In genomic region chr3:60079076-60079475, GRCh38 we compare ENCODE assay signal across 14 cellular contexts.
DNase-seq lines count a peak whose midpoint lies in the region; ATAC-seq, FAIRE-seq and TF ChIP-seq lines count a peak whose summit lies in the region.
"Had no signal": no experiment of that assay in that cellular context is flagged by ENCODE, and none has a peak within 500 bp of the region (broad histone marks: within the 10 kb centered on the region; RNA-seq: fewer than 3 reads in every experiment).

No MANE protein-coding gene starts in this region.

- H3K36me3 Mint-ChIP-seq in T-helper 1 cell treated with Interleukin-12 subunit alpha and Interleukin-12 subunit beta and Interleukin-4 antibody, amounts not matched to agents 30 μg/mL and 1 μg/mL, for 36 hours (ENCODE audit: low read depth) = peaks cover 17% of the 10 kb centered on the region
- H3K36me3 Mint-ChIP-seq in activated T-helper 17 cell treated with anti-CD3 and anti-CD28 coated beads, Interleukin-2, amount 50 U/mL, for 72 hours (ENCODE audit: low read depth) = no peaks in the 10 kb centered on the region
- H3K36me3 Mint-ChIP-seq: brain, memory B cell had no signal

- ATAC-seq in activated T-helper 17 cell treated with anti-CD3 and anti-CD28 coated beads, Interleukin-2, amount 50 U/mL, for 72 hours (replicated peaks) = peak; percentile 38
- ATAC-seq in HG02571 (IDR thresholded peaks at IDR 0.05; ENCODE audit: unreplicated experiment) = no peak

- H3K9me3 Mint-ChIP-seq in T-helper 1 cell treated with Interleukin-12 subunit alpha and Interleukin-12 subunit beta and Interleukin-4 antibody, amounts not matched to agents 30 μg/mL and 1 μg/mL, for 36 hours = peaks cover 16% of the 10 kb centered on the region
- H3K9me3 Mint-ChIP-seq in activated T-helper 17 cell treated with anti-CD3 and anti-CD28 coated beads, Interleukin-2, amount 50 U/mL, for 72 hours = no peaks in the 10 kb centered on the region

- CTCF ChIA-PET in GM10248 (lab: Yijun Ruan, JAX) = interaction anchor here (0.9 kb wide), 1 partner anchor 14 kb away, joined by 3 read pairs; no protein-coding TSS in a partner anchor

- peaks cover 61% of the 10 kb centered on the region for H3K4me1 Mint-ChIP-seq in T-helper 1 cell treated with Interleukin-12 subunit alpha and Interleukin-12 subunit beta and Interleukin-4 antibody, amounts not matched to agents 30 μg/mL and 1 μg/mL, for 36 hours (ENCODE audit: low read depth)
- H3K4me1 Mint-ChIP-seq in activated T-helper 17 cell treated with anti-CD3 and anti-CD28 coated beads, Interleukin-2, amount 50 U/mL, for 72 hours = peaks cover 26% of the 10 kb centered on the region

- H3K27ac ChIP-seq in small intestine (ENCODE audit: low read depth in 1 of 2, low read length in 1 of 2) = no peak overlapping the region
- H3K27ac ChIP-seq: vagina had no signal

- no peak for FAIRE-seq in RCC 7860 (lab: Jason Lieb, UNC)
- no peak for FAIRE-seq in small intestine (lab: Jason Lieb, UNC)

- H3K36me3 ChIP-seq in small intestine (ENCODE audit: control insufficient read depth in 2 of 2, insufficient read depth in 2 of 2, low read length in 2 of 2) = no peaks in the 10 kb centered on the region
- H3K36me3 ChIP-seq: BE2C, MG63, vagina had no signal

- H3K4me3 ChIP-seq in small intestine (ENCODE audit: low read depth in 1 of 2, low read length in 2 of 2) = no peak overlapping the region
- H3K4me3 ChIP-seq: MG63, vagina had no signal

- DNase-seq in GM10248 (ENCODE audit: extremely low spot score) (peak; percentile 8), RCC 7860 (ENCODE audit: low spot score) (no peak), ecto neural progenitor cell (ENCODE audit: low spot score) (no peak), small intestine (no peak)
- DNase-seq in stimulated activated CD4-positive, alpha-beta T cell treated with anti-CD3 and anti-CD28 coated beads, Interleukin-12 subunit alpha, Interleukin-12 subunit beta, amount 100 ng/mL, for 4 hours = peak; percentile 16
- DNase-seq: BE2C, MG63, NCI-H2227 treated with DMSO at 0.1 percent for 48 hours had no signal

- peaks cover 0 to 4% of the 10 kb centered on the region in 2 donors for H3K4me1 ChIP-seq in small intestine (ENCODE audit: control insufficient read depth in 2 of 2, insufficient read depth in 1 of 2, low read depth in 1 of 2, low read length in 1 of 2)
- H3K4me1 ChIP-seq: BE2C, vagina had no signal

- H3K4me3 Mint-ChIP-seq in T-helper 1 cell treated with Interleukin-12 subunit alpha and Interleukin-12 subunit beta and Interleukin-4 antibody, amounts not matched to agents 30 μg/mL and 1 μg/mL, for 36 hours = peak overlapping the region; percentile 84
- peak overlapping the region; percentile 37 for H3K4me3 Mint-ChIP-seq in activated T-helper 17 cell treated with anti-CD3 and anti-CD28 coated beads, Interleukin-2, amount 50 U/mL, for 72 hours
- H3K4me3 Mint-ChIP-seq: brain, memory B cell had no signal

- H3K27ac Mint-ChIP-seq in T-helper 1 cell treated with Interleukin-12 subunit alpha and Interleukin-12 subunit beta and Interleukin-4 antibody, amounts not matched to agents 30 μg/mL and 1 μg/mL, for 36 hours = peak overlapping the region; percentile 90
- H3K27ac Mint-ChIP-seq in activated T-helper 17 cell treated with anti-CD3 and anti-CD28 coated beads, Interleukin-2, amount 50 U/mL, for 72 hours = peak overlapping the region; percentile 24
- H3K27ac Mint-ChIP-seq: memory B cell had no signal

- POLR2A ChIA-PET in GM10248 (lab: Yijun Ruan, JAX) = no interaction called here

- no peaks in the 10 kb centered on the region for H3K9me3 ChIP-seq in small intestine (ENCODE audit: control insufficient read depth, low read depth)
- H3K9me3 ChIP-seq: BE2C, MG63, vagina had no signal

- TF ChIP-seq CTCF in GM10248 (IDR thresholded peaks at IDR 0.05; ENCODE audit: control extremely low read depth, extremely low read depth, low read depth, missing control alignments) = peak; percentile 12

- no peaks in the 10 kb centered on the region for H3K27me3 Mint-ChIP-seq in T-helper 1 cell treated with Interleukin-12 subunit alpha and Interleukin-12 subunit beta and Interleukin-4 antibody, amounts not matched to agents 30 μg/mL and 1 μg/mL, for 36 hours (ENCODE audit: low read depth)
- H3K27me3 Mint-ChIP-seq in activated T-helper 17 cell treated with anti-CD3 and anti-CD28 coated beads, Interleukin-2, amount 50 U/mL, for 72 hours = peaks cover 4% of the 10 kb centered on the region
- H3K27me3 Mint-ChIP-seq: memory B cell had no signal

- no peaks in the 10 kb centered on the region for H3K27me3 ChIP-seq in small intestine (ENCODE audit: control insufficient read depth in 2 of 2, insufficient read depth in 2 of 2, low read length in 2 of 2)
- H3K27me3 ChIP-seq: BE2C, MG63, vagina had no signal

- 62 to 77% (median 76%) methylated on average over 5 of the region's 5 CpGs for WGBS in small intestine, 3 donors

Comparison
In these comparisons a context has a peak if more than half of its experiments do, and no peak if none do; other contexts are left out.
1. DNase-seq: peak in GM10248 (single experiment) and stimulated activated CD4-positive, alpha-beta T cell treated with anti-CD3 and anti-CD28 coated beads, Interleukin-12 subunit alpha, Interleukin-12 subunit beta, amount 100 ng/mL, for 4 hours (single experiment); none in RCC 7860 (single experiment), ecto neural progenitor cell (single experiment) and small intestine (single experiment).